In the genomic region with DNA sequence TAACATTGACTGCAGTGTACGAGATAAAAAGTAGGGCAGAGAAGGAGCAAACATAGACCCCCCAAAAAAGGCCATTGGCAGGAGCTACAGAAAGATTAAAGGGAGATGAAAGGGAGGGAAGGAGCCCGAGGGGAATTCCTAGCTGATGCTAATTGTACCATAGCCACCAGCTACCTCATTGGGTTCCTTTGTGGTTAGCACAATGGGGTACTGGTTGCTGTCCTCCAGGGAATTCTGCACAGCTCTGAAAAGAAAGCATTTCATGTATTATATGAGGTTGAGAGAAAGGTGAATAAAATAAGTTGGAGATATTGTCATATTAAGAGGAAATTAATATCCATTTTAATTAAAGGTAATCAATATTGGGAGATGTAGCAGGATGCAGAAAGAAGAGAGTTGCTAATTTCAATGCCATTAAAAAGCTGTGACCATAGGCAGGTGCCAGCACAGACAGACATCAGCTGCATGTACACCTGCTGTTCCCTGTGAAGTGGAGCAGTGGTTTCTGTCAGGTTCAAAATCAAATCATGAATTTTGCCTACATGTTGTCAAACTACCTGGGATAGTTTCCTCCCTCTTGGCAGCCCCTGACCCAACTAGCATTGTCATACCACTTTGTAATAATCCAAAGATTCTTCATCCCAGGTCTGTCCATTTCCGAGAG, we compare ENCODE assay signal across 19 cellular contexts.
A peak's percentile ranks its signal among the peaks of the same experiment; 100 is the strongest.
DNase-seq lines count a peak whose midpoint lies in the region; ATAC-seq, FAIRE-seq and TF ChIP-seq lines count a peak whose summit lies in the region.
"Had no signal": no experiment of that assay in that cellular context is flagged by ENCODE, and none has a peak within 500 bp of the region (broad histone marks: within the 10 kb centered on the region; RNA-seq: fewer than 3 reads in every experiment).

No MANE protein-coding gene starts in this region.

- no peaks in the 10 kb centered on the region for H3K79me1 ChIP-seq in mesendoderm (ENCODE audit: low read length)

- H3K9me3 ChIP-seq in OCI-LY1 (ENCODE audit: low read length), result no peaks in the 10 kb centered on the region
- H3K9me3 ChIP-seq: SJSA1 had no signal

- H2AK5ac ChIP-seq in mesendoderm (ENCODE audit: low read length), result no peak overlapping the region

- peaks cover 41% of the 10 kb centered on the region for H3K4me1 ChIP-seq in OCI-LY1 (ENCODE audit: insufficient read depth, low read length, severe bottlenecking)
- H3K4me1 ChIP-seq in mesendoderm (ENCODE audit: control insufficient read depth, low read depth, low read length), result peaks cover 2% of the 10 kb centered on the region
- H3K4me1 ChIP-seq: SJSA1 had no signal

- no peak overlapping the region for H2BK120ac ChIP-seq in mesendoderm (ENCODE audit: low read depth, low read length)

- no peak overlapping the region for H3K9ac ChIP-seq in OCI-LY1 (ENCODE audit: low read length)
- no peak overlapping the region for H3K9ac ChIP-seq in mesendoderm (ENCODE audit: low read length)

- no CpG with 5 or more reads among the region's 3 CpGs for whole genome bisulfite sequencing in mesendoderm (ENCODE audit: extremely low coverage, insufficient coverage, low lambda C conversion rate)

- DNase-seq in GM12865 (ENCODE audit: low read depth), result peak; percentile 41
- peak; percentile 5 for DNase-seq in mesendoderm
- DNase-seq in NCI-H526 treated with DMSO at 0.1 percent for 48 hours (lab: John Stamatoyannopoulos, UW), result no peak
- no peak for DNase-seq in GM19239 (ENCODE audit: insufficient read length, low spot score)
- DNase-seq: ACHN; AML-193; CD4-positive, CD25-positive, alpha-beta regulatory T cell; H9; NCI-H1436 treated with DMSO at 0.1 percent for 48 hours; NCI-H2029 treated with DMSO at 0.1 percent for 48 hours; NCI-H2227 treated with DMSO at 0.1 percent for 48 hours; PC-9; SW 1271 had no signal

- no peak overlapping the region for H3K56ac ChIP-seq in mesendoderm (ENCODE audit: low read length)

- H3F3A ChIP-seq in OCI-LY1 (ENCODE audit: insufficient read depth, low read length), result no peaks in the 10 kb centered on the region

- H2BK15ac ChIP-seq in mesendoderm (replicated peaks; ENCODE audit: low read depth), result no peak overlapping the region

- ATAC-seq in HG02642 (IDR thresholded peaks at IDR 0.05; ENCODE audit: poor library complexity, unreplicated experiment) (peak; percentile 32), GM21576 (IDR thresholded peaks at IDR 0.05; ENCODE audit: unreplicated experiment) (no peak)

- H3K36me3 ChIP-seq in OCI-LY1 (ENCODE audit: insufficient read depth, low read length), result no peaks in the 10 kb centered on the region
- no peaks in the 10 kb centered on the region for H3K36me3 ChIP-seq in mesendoderm (ENCODE audit: control insufficient read depth, insufficient read depth, low read length)
- H3K36me3 ChIP-seq: SJSA1 had no signal

- H3K4me3 ChIP-seq in GM12865 (ENCODE audit: low read depth, low read length) (no peak overlapping the region), OCI-LY1 (ENCODE audit: low read depth, low read length, poor library complexity, severe bottlenecking) (no peak overlapping the region), mesendoderm (ENCODE audit: low read length) (no peak overlapping the region)
- H3K4me3 ChIP-seq: PC-9, SJSA1 had no signal

- no peaks in the 10 kb centered on the region for H3K27me3 ChIP-seq in OCI-LY1 (ENCODE audit: insufficient read depth, low read length)
- H3K27me3 ChIP-seq in mesendoderm (ENCODE audit: insufficient read depth, low read length, poor library complexity), result no peaks in the 10 kb centered on the region
- H3K27me3 ChIP-seq: SJSA1 had no signal

- no peak overlapping the region for H3K18ac ChIP-seq in mesendoderm (ENCODE audit: low read length)

- H4K5ac ChIP-seq in mesendoderm (ENCODE audit: low read length), result no peak overlapping the region

- H4K8ac ChIP-seq in mesendoderm (ENCODE audit: low read depth, low read length), result no peak overlapping the region

- H3K4ac ChIP-seq in mesendoderm (ENCODE audit: low read depth, low read length), result no peak overlapping the region

- TF ChIP-seq CTCF in GM12865 (IDR thresholded peaks at IDR 0.05; ENCODE audit: insufficient read depth, low read depth, low read length, missing control alignments) (no peak), OCI-LY1 (IDR thresholded peaks at IDR 0.05; ENCODE audit: low read length) (no peak)

- no peak overlapping the region for H2BK5ac ChIP-seq in mesendoderm (ENCODE audit: low read length)

- H4K20me1 ChIP-seq in OCI-LY1 (ENCODE audit: insufficient read depth, low read length), result no peaks in the 10 kb centered on the region

- H3K4me2 ChIP-seq in OCI-LY1 (ENCODE audit: low read length) (no peak overlapping the region), mesendoderm (ENCODE audit: low read length) (no peak overlapping the region)
- H3K4me2 ChIP-seq: PC-9 had no signal

- H3K9me2 ChIP-seq in OCI-LY1 (ENCODE audit: low read depth, low read length), result no peaks in the 10 kb centered on the region

- FAIRE-seq in GM19239 (lab: Jason Lieb, UNC), result no peak
- FAIRE-seq: HTR-8/SVneo had no signal

- H2AFZ ChIP-seq in OCI-LY1 (ENCODE audit: low read length), result no peak overlapping the region
- H2AFZ ChIP-seq: PC-9 had no signal

- H3K79me2 ChIP-seq in OCI-LY1 (ENCODE audit: insufficient read depth, low read length) (no peaks in the 10 kb centered on the region), mesendoderm (ENCODE audit: control insufficient read depth, insufficient read depth, low read length) (no peaks in the 10 kb centered on the region)

- H3K27ac ChIP-seq in OCI-LY1 (ENCODE audit: low read depth, low read length, poor library complexity, severe bottlenecking) (peak overlapping the region; percentile 55), mesendoderm (ENCODE audit: low read depth, low read length) (no peak overlapping the region)
- H3K27ac ChIP-seq: HL-60, PC-9, SJSA1 had no signal

- no peak overlapping the region for H3K23ac ChIP-seq in mesendoderm (ENCODE audit: low read length)

Comparison
In these comparisons a context has a peak if more than half of its experiments do, and no peak if none do; other contexts are left out.
1. DNase-seq: peak in GM12865 (single experiment) and mesendoderm (single experiment); none in NCI-H526 treated with DMSO at 0.1 percent for 48 hours (single experiment) and GM19239 (single experiment).